11 cellular contexts compared by ENCODE assay signal in the genomic region with DNA sequence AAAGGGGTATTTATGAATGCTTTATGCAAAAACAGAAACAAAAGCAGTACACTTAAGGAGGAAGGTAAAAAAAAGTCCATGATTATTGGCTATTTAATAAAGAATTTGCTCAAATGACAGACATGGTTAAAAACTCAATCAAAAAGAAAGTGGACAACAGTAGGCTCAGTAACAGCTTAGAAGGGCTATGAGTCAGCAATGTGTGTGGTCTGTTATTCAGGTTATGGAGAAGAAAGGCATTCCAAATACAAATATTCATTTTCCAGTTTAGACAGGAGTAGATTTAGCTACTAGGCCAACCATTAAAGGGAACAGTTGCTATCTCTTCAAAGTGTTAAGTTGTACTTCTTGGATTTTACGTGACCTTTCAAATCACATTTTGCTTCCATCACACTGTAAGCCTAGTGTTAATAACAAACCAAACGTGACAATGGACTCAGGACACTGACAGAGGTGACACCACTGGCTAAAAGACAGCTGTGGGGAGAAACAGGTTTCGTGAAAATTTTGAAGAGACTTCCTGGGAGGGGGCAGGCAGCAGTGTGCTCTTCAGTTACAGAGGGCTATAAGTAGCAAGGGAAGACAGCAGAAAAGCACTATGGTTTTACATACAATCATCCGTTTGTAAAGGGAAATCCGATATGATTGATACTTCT. TPM values are rescaled to one million over a fixed set of nuclear protein-coding genes. Genes with fewer than 3 reads are reported as not detected.
DNase-seq lines count a peak whose midpoint lies in the region; ATAC-seq and TF ChIP-seq lines count a peak whose summit lies in the region.
"Had no signal": no experiment of that assay in that cellular context is flagged by ENCODE, and none has a peak within 500 bp of the region (broad histone marks: within the 10 kb centered on the region; RNA-seq: fewer than 3 reads in every experiment).

No MANE protein-coding gene starts in this region.

- H3K4me3 ChIP-seq in right cardiac atrium (ENCODE audit: low read length) (no peak overlapping the region), HAP-1 (no peak overlapping the region)

- WGBS in right cardiac atrium = 62% methylated on average over 5 of the region's 5 CpGs

- H3K27ac ChIP-seq in right cardiac atrium (ENCODE audit: low read length) (peak overlapping the region; percentile 30), substantia nigra (ENCODE audit: low read depth, low read length, poor library complexity, severe bottlenecking) (peak overlapping the region; percentile 40)

- no peaks in the 10 kb centered on the region for H3K4me1 ChIP-seq in right cardiac atrium (ENCODE audit: control insufficient read depth, insufficient read depth, low read length)
- peaks cover 2% of the 10 kb centered on the region; the same call in 1 of the 2 replicates for H3K4me1 ChIP-seq in HAP-1

- H3K36me3 ChIP-seq in HAP-1 (replicated peaks) = no peaks in the 10 kb centered on the region

- no peak overlapping the region for H3K4me3 Mint-ChIP-seq in activated T-cell treated with anti-CD3 and anti-CD28 coated beads, Interleukin-2, amount 50 U/mL, for 72 hours
- no peak overlapping the region for H3K4me3 Mint-ChIP-seq in activated T-helper 17 cell treated with anti-CD3 and anti-CD28 coated beads, Interleukin-2, amount 50 U/mL, for 72 hours
- no peak overlapping the region for H3K4me3 Mint-ChIP-seq in CD14-positive monocyte

- H3K27ac Mint-ChIP-seq in activated T-cell treated with anti-CD3 and anti-CD28 coated beads, Interleukin-2, amount 50 U/mL, for 72 hours = peak overlapping the region; percentile 25
- peak overlapping the region; percentile 55 for H3K27ac Mint-ChIP-seq in activated T-helper 17 cell treated with anti-CD3 and anti-CD28 coated beads, Interleukin-2, amount 50 U/mL, for 72 hours
- H3K27ac Mint-ChIP-seq in CD14-positive monocyte = peak overlapping the region in 3 of 7 donors; percentile 5 to 13 (median 6)

- TF ChIP-seq CTCF in CD14-positive monocyte (IDR thresholded peaks at IDR 0.05) = no peak

- H3K27me3 ChIP-seq in right cardiac atrium (ENCODE audit: control insufficient read depth, insufficient read depth) (no peaks in the 10 kb centered on the region), HAP-1 (ENCODE audit: low read depth) (no peaks in the 10 kb centered on the region)

- DNase-seq in activated T-cell treated with anti-CD3 and anti-CD28 coated beads, Interleukin-2, amount 50 U/mL, for 72 hours = no peak
- DNase-seq in activated T-cell treated with anti-CD3 and anti-CD28 coated beads for 4 hours = no peak
- no peak for DNase-seq in right cardiac atrium
- no peak for DNase-seq in substantia nigra (lab: John Stamatoyannopoulos, UW)
- DNase-seq in CD14-positive monocyte (ENCODE audit: low spot score) = no peak
- DNase-seq in HAP-1 (ENCODE audit: low spot score in 2 of 2) = no peak
- DNase-seq in UCSD-AML1 (lab: John Stamatoyannopoulos, UW; ENCODE audit: unreplicated experiment) = no peak
- DNase-seq: central memory CD4-positive, alpha-beta T cell; NCI-H2029; T1000 had no signal

- in situ Hi-C loops in HAP-1 (cut with MboI; ENCODE audit: low sequenced_read_pairs) = no loop called here

- no peaks in the 10 kb centered on the region for H3K36me3 Mint-ChIP-seq in activated T-cell treated with anti-CD3 and anti-CD28 coated beads, Interleukin-2, amount 50 U/mL, for 72 hours (ENCODE audit: insufficient read depth in 2 of 2)
- H3K36me3 Mint-ChIP-seq in activated T-helper 17 cell treated with anti-CD3 and anti-CD28 coated beads, Interleukin-2, amount 50 U/mL, for 72 hours (ENCODE audit: low read depth) = peaks cover 66% of the 10 kb centered on the region
- H3K36me3 Mint-ChIP-seq in CD14-positive monocyte = peaks cover 73 to 85% of the 10 kb centered on the region in 2 donors

- intact Hi-C loops in right cardiac atrium (cut with DNase I) (loop anchor here in 1 of 4 donors (10.0 kb wide), 1 partner anchor 227 kb away; the partner anchor contains the start of gene ARPP19), CD14-positive monocyte (cut with micrococcal nuclease) (loop anchor here in 1 of 2 donors (10.0 kb wide), 1 partner anchor 397 kb away; no protein-coding TSS in a partner anchor)

- peaks cover 18% of the 10 kb centered on the region for H3K4me1 Mint-ChIP-seq in activated T-cell treated with anti-CD3 and anti-CD28 coated beads, Interleukin-2, amount 50 U/mL, for 72 hours (ENCODE audit: low read depth)
- H3K4me1 Mint-ChIP-seq in activated T-helper 17 cell treated with anti-CD3 and anti-CD28 coated beads, Interleukin-2, amount 50 U/mL, for 72 hours = peaks cover 10% of the 10 kb centered on the region
- H3K4me1 Mint-ChIP-seq in CD14-positive monocyte = no peaks in the 10 kb centered on the region

- H3K9me3 ChIP-seq in right cardiac atrium (ENCODE audit: control insufficient read depth, low read length) = no peaks in the 10 kb centered on the region
- no peaks in the 10 kb centered on the region for H3K9me3 ChIP-seq in HAP-1

- H3K27me3 Mint-ChIP-seq in activated T-cell treated with anti-CD3 and anti-CD28 coated beads, Interleukin-2, amount 50 U/mL, for 72 hours (ENCODE audit: low read depth) = no peaks in the 10 kb centered on the region
- H3K27me3 Mint-ChIP-seq in activated T-helper 17 cell treated with anti-CD3 and anti-CD28 coated beads, Interleukin-2, amount 50 U/mL, for 72 hours = no peaks in the 10 kb centered on the region
- H3K27me3 Mint-ChIP-seq in CD14-positive monocyte (ENCODE audit: low read depth in 3 of 3) = no peaks in the 10 kb centered on the region

- H3K9me3 Mint-ChIP-seq in activated T-cell treated with anti-CD3 and anti-CD28 coated beads, Interleukin-2, amount 50 U/mL, for 72 hours = no peaks in the 10 kb centered on the region
- no peaks in the 10 kb centered on the region for H3K9me3 Mint-ChIP-seq in activated T-helper 17 cell treated with anti-CD3 and anti-CD28 coated beads, Interleukin-2, amount 50 U/mL, for 72 hours
- no peaks in the 10 kb centered on the region for H3K9me3 Mint-ChIP-seq in CD14-positive monocyte

- no peak for ATAC-seq in activated T-cell treated with anti-CD3 and anti-CD28 coated beads, Interleukin-2, amount 50 U/mL, for 72 hours (replicated peaks in 1 of 2)
- peak; percentile 53 for ATAC-seq in activated T-helper 17 cell treated with anti-CD3 and anti-CD28 coated beads, Interleukin-2, amount 50 U/mL, for 72 hours (replicated peaks)
- peak; percentile 65 to 70 for ATAC-seq in right cardiac atrium

RNA-seq across cellular contexts. Expression of gene MYO5C, which starts 41.7 kb away (rescaled TPM):
- total RNA-seq in activated T-cell treated with anti-CD3 and anti-CD28 coated beads, Interleukin-2, amount 50 U/mL, for 72 hours = 1 to 10 TPM in 1 of 2 donors, under 1 TPM in 1; 0.69 to 1.6 TPM
- 1 to 10 TPM; 2.3 to 3.0 TPM for total RNA-seq in activated T-helper 17 cell treated with anti-CD3 and anti-CD28 coated beads, Interleukin-2, amount 50 U/mL, for 72 hours
- total RNA-seq in right cardiac atrium = 1 to 10 TPM; 3.9 to 9.2 (median 4.6) TPM
- polyA plus RNA-seq in right cardiac atrium (1.6 TPM), CD14-positive monocyte (not detected)

Comparison
In these comparisons a context has a peak if more than half of its experiments do, and no peak if none do; other contexts are left out.
1. ATAC-seq: peak in activated T-helper 17 cell treated with anti-CD3 and anti-CD28 coated beads, Interleukin-2, amount 50 U/mL, for 72 hours (single experiment) and right cardiac atrium (2 of 2); none in activated T-cell treated with anti-CD3 and anti-CD28 coated beads, Interleukin-2, amount 50 U/mL, for 72 hours (0 of 2).